ENCODE assay signal across 9 cellular contexts in genomic region chr3:50170689-50171088, GRCh38. TPM values are rescaled to one million over a fixed set of nuclear protein-coding genes. Genes with fewer than 3 reads are reported as not detected.
A peak's percentile ranks its signal among the peaks of the same experiment; 100 is the strongest.
DNase-seq lines count a peak whose midpoint lies in the region; ATAC-seq and TF ChIP-seq lines count a peak whose summit lies in the region.
"Had no signal": no experiment of that assay in that cellular context is flagged by ENCODE, and none has a peak within 500 bp of the region (broad histone marks: within the 10 kb centered on the region; RNA-seq: fewer than 3 reads in every experiment).

No MANE protein-coding gene starts in this region.

- no peaks in the 10 kb centered on the region for H3K4me1 Mint-ChIP-seq in activated naive CD8-positive, alpha-beta T cell treated with anti-CD3 and anti-CD28 coated beads, Interleukin-2, amount 50 U/mL, for 24 hours

- peak overlapping the region; percentile 97 for H2BK5ac ChIP-seq in IMR-90 (ENCODE audit: low read depth, low read length, poor library complexity, severe bottlenecking)

- TF ChIP-seq POLR2A in IMR-90 (IDR thresholded peaks at IDR 0.05; ENCODE audit: low read depth, low read length) (0 out of 2 replicates have a peak, but pooled peaks have one; percentile 30), breast epithelium (IDR thresholded peaks at IDR 0.05) (no peak), tibial nerve (IDR thresholded peaks at IDR 0.05) (no peak)

- peak overlapping the region; percentile 83 for H3K14ac ChIP-seq in IMR-90 (replicated peaks; ENCODE audit: low read depth, low read length)

- dilution Hi-C loops in IMR-90 (cut with HindIII; ENCODE audit: low sequenced_read_pairs, unreplicated experiment): no loop called here

- H3K27ac Mint-ChIP-seq in activated naive CD8-positive, alpha-beta T cell treated with anti-CD3 and anti-CD28 coated beads, Interleukin-2, amount 50 U/mL, for 24 hours: no peak overlapping the region

- no peak for TF ChIP-seq CTCF in IMR-90 (conservative IDR thresholded peaks at IDR 0.05; ENCODE audit: low read depth, low read length)
- TF ChIP-seq CTCF in breast epithelium (IDR thresholded peaks at IDR 0.05): no peak
- TF ChIP-seq CTCF in tibial nerve (IDR thresholded peaks at IDR 0.05): no peak

- H3K36me3 Mint-ChIP-seq in activated naive CD8-positive, alpha-beta T cell treated with anti-CD3 and anti-CD28 coated beads, Interleukin-2, amount 50 U/mL, for 24 hours (ENCODE audit: low read depth): no peaks in the 10 kb centered on the region

- H3K4me1 ChIP-seq in IMR-90 (ENCODE audit: control insufficient read depth, insufficient read depth, low read length) (peaks cover 35% of the 10 kb centered on the region), breast epithelium (peaks cover 9 to 28% of the 10 kb centered on the region in 2 donors), tibial nerve (peaks cover 0 to 43% (median 27%) of the 10 kb centered on the region in 4 donors)

- H3K56ac ChIP-seq in IMR-90 (ENCODE audit: extremely low read depth, insufficient read depth, low read length): peak overlapping the region; percentile 18; the same call in 1 of the 2 replicates

- H4K8ac ChIP-seq in IMR-90 (ENCODE audit: low read depth in 2 of 2, low read length in 2 of 2): peak overlapping the region; percentile 85 to 99

- CTCF ChIA-PET in IMR-90 (lab: Yijun Ruan, JAX): no interaction called here

- TF ChIP-seq RAD21 in IMR-90 (IDR thresholded peaks at IDR 0.05; ENCODE audit: low read length): no peak

- WGBS in IMR-90 (ENCODE audit: extremely low coverage in 2 of 2, insufficient read length in 1 of 2), 2 experiments: no CpG with 5 or more reads among the region's 10 CpGs
- 83 to 86% methylated on average over 7 to 9 of the region's 10 CpGs for WGBS in tibial nerve, 2 donors

- ATAC-seq in IMR-90 (ENCODE audit: low read depth) (peak; percentile 46; the same call in 1 of the 2 replicates), HG03135 (IDR thresholded peaks at IDR 0.05; ENCODE audit: unreplicated experiment) (no peak), HG03432 (IDR thresholded peaks at IDR 0.05; ENCODE audit: unreplicated experiment) (no peak)
- ATAC-seq in activated naive CD8-positive, alpha-beta T cell treated with anti-CD3 and anti-CD28 coated beads, Interleukin-2, amount 50 U/mL, for 24 hours: no peak

- BruUV-seq in IMR-90 (replicated peaks; lab: Mats Ljungman, UMichigan): no TSS peak

- H3K9me3 ChIP-seq in IMR-90 (ENCODE audit: control insufficient read depth, insufficient read depth, low read length): no peaks in the 10 kb centered on the region
- H3K9me3 ChIP-seq in breast epithelium: no peaks in the 10 kb centered on the region
- no peaks in the 10 kb centered on the region for H3K9me3 ChIP-seq in tibial nerve
- H3K9me3 ChIP-seq: Peyer's patch had no signal

- H3K4me3 ChIP-seq in IMR-90 (ENCODE audit: insufficient read depth, low read depth, low read length) (no peak overlapping the region), breast epithelium (no peak overlapping the region), tibial nerve (no peak overlapping the region)
- H3K4me3 ChIP-seq: Peyer's patch had no signal

- H3K27me3 Mint-ChIP-seq in activated naive CD8-positive, alpha-beta T cell treated with anti-CD3 and anti-CD28 coated beads, Interleukin-2, amount 50 U/mL, for 24 hours: no peaks in the 10 kb centered on the region

- H3K4me2 ChIP-seq in IMR-90 (ENCODE audit: low read depth, low read length): peak overlapping the region; percentile 18; the same call in 1 of the 2 replicates

- H2AFZ ChIP-seq in IMR-90 (replicated peaks; ENCODE audit: low read length, poor library complexity): peak overlapping the region; percentile 73

- H3K18ac ChIP-seq in IMR-90 (ENCODE audit: low read depth, low read length): peak overlapping the region; percentile 81; the same call in 1 of the 2 replicates

- H3K9me3 Mint-ChIP-seq in activated naive CD8-positive, alpha-beta T cell treated with anti-CD3 and anti-CD28 coated beads, Interleukin-2, amount 50 U/mL, for 24 hours: no peaks in the 10 kb centered on the region

- peak overlapping the region; percentile 93 for H2BK120ac ChIP-seq in IMR-90 (ENCODE audit: low read depth, low read length)

- H3K36me3 ChIP-seq in IMR-90 (ENCODE audit: control insufficient read depth, insufficient read depth, low read length) (peaks cover 18% of the 10 kb centered on the region), breast epithelium (no peaks in the 10 kb centered on the region), tibial nerve (no peaks in the 10 kb centered on the region)

- no peak overlapping the region for H3K4me3 Mint-ChIP-seq in activated naive CD8-positive, alpha-beta T cell treated with anti-CD3 and anti-CD28 coated beads, Interleukin-2, amount 50 U/mL, for 24 hours

- peak overlapping the region; percentile 94; the same call in 2 of the 3 replicates for H2BK15ac ChIP-seq in IMR-90 (ENCODE audit: low read depth, low read length)

- H3K23ac ChIP-seq in IMR-90 (ENCODE audit: low read depth, low read length): peak overlapping the region; percentile 76; the same call in 1 of the 2 replicates

- H3K27ac ChIP-seq in IMR-90 (ENCODE audit: insufficient read depth, low read length) (peak overlapping the region; percentile 65), breast epithelium (peak overlapping the region; percentile 44 to 90), tibial nerve (peak overlapping the region in 1 of 4 donors; percentile 48)

- peak overlapping the region; percentile 94 for H4K91ac ChIP-seq in IMR-90 (ENCODE audit: insufficient read depth, low read depth, low read length)

- TF ChIP-seq EP300 in tibial nerve (IDR thresholded peaks at IDR 0.05): peak; percentile 27 to 43

- peak overlapping the region; percentile 97 for H2AK9ac ChIP-seq in IMR-90 (replicated peaks; ENCODE audit: low read depth, low read length, poor library complexity)

- peaks cover 29% of the 10 kb centered on the region for H3K9me1 ChIP-seq in IMR-90 (ENCODE audit: insufficient read depth, low read length)

- H2AK5ac ChIP-seq in IMR-90 (ENCODE audit: low read depth, low read length): peak overlapping the region; percentile 98

- peak overlapping the region; percentile 89 for H2BK20ac ChIP-seq in IMR-90 (ENCODE audit: low read depth, low read length)

- peak overlapping the region; percentile 93 for H4K5ac ChIP-seq in IMR-90 (ENCODE audit: low read depth, low read length)

- H3K4ac ChIP-seq in IMR-90 (ENCODE audit: low read depth, low read length): peak overlapping the region; percentile 90

- no peaks in the 10 kb centered on the region; the same call in 1 of the 2 replicates for H4K20me1 ChIP-seq in IMR-90 (ENCODE audit: insufficient read depth, low read length)

- peaks cover 9 to 77% of the 10 kb centered on the region in 2 experiments for H3K79me1 ChIP-seq in IMR-90 (ENCODE audit: low read depth in 1 of 2, low read length in 2 of 2)

- in situ Hi-C loops in IMR-90 (cut with MboI; ENCODE audit: low sequenced_read_pairs): no loop called here

- DNase-seq in IMR-90: peak; percentile 90
- no peak for DNase-seq in breast epithelium (ENCODE audit: low spot score in 2 of 2)
- DNase-seq in left kidney (ENCODE audit: low read depth, low spot score): peak; percentile 63
- no peak for DNase-seq in tibial nerve (ENCODE audit: low spot score in 2 of 2)
- DNase-seq in activated naive CD8-positive, alpha-beta T cell treated with anti-CD3 and anti-CD28 coated beads, Interleukin-2, amount 50 U/mL, for 24 hours: no peak
- DNase-seq: KG1, Peyer's patch had no signal

- intact Hi-C loops in IMR-90 (cut with micrococcal nuclease) (no loop called here), breast epithelium (cut with DNase I; ENCODE audit: low total_unique reads) (no loop called here)

- POLR2A ChIA-PET in IMR-90 (lab: Charles Lee; ENCODE audit: unreplicated experiment): no interaction called here

- no peak overlapping the region for H3K9ac ChIP-seq in IMR-90 (ENCODE audit: low read depth, low read length)

- H3K27me3 ChIP-seq in IMR-90 (ENCODE audit: control insufficient read depth, insufficient read depth, low read length): no peaks in the 10 kb centered on the region
- no peaks in the 10 kb centered on the region for H3K27me3 ChIP-seq in breast epithelium
- H3K27me3 ChIP-seq in tibial nerve: no peaks in the 10 kb centered on the region
- H3K27me3 ChIP-seq: Peyer's patch had no signal

TF ChIP-seq in IMR-90, 13 proteins besides CTCF, POLR2A, EP300 and RAD21 (continues in another document):
- TF ChIP-seq MXI1 (IDR thresholded peaks at IDR 0.05; ENCODE audit: borderline replicate concordance, low read depth, low read length) (peak; percentile 47; the same call in 1 of the 2 replicates), MAZ (IDR thresholded peaks at IDR 0.05; ENCODE audit: borderline replicate concordance, low read depth, low read length) (0 out of 2 replicates have a peak, but pooled peaks have one; percentile 27), BHLHE40 (IDR thresholded peaks at IDR 0.05; ENCODE audit: low read depth, low read length) (peak; percentile 56; the same call in 1 of the 2 replicates)
- TF ChIP-seq, protein P1, sequence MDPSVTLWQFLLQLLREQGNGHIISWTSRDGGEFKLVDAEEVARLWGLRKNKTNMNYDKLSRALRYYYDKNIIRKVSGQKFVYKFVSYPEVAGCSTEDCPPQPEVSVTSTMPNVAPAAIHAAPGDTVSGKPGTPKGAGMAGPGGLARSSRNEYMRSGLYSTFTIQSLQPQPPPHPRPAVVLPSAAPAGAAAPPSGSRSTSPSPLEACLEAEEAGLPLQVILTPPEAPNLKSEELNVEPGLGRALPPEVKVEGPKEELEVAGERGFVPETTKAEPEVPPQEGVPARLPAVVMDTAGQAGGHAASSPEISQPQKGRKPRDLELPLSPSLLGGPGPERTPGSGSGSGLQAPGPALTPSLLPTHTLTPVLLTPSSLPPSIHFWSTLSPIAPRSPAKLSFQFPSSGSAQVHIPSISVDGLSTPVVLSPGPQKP (IDR thresholded peaks at IDR 0.05; ENCODE audit: borderline replicate concordance, low read depth, low read length): no peak

RNA-seq across cellular contexts. Expression of gene SEMA3F, which starts 15.6 kb away (rescaled TPM):
- total RNA-seq in IMR-90 (2012; rRNA removed) (7.3 and 9.2 TPM in 2 replicates), breast epithelium (10 to 100 TPM in 2 of 3 donors, 1 to 10 TPM in 1; 7.7 to 49.8 (median 26.9) TPM), tibial nerve (10 to 100 TPM; 14.4 to 58.5 (median 17.4) TPM)
- polyA plus RNA-seq in IMR-90 (2012; rRNA removed): 23.3 and 26.7 TPM in 2 replicates
- 18.0 and 30.3 TPM in 2 replicates for polyA plus RNA-seq in IMR-90 (2012; cell fraction: cytosol; rRNA removed)
- 18.6 and 46.8 TPM in 2 replicates for polyA plus RNA-seq in IMR-90 (2012; cell fraction: nucleus; rRNA removed; ENCODE audit: low replicate concordance)

RNA-seq across cellular contexts. Expression of gene GNAT1, which starts 20.7 kb away (rescaled TPM):
- total RNA-seq in IMR-90 (2012; rRNA removed) (not detected in 2 replicates), breast epithelium (not detected), tibial nerve (not detected)
- polyA plus RNA-seq in IMR-90 (2012; rRNA removed): 0.04 TPM in 1 of 2 replicates, not detected in the other
- polyA plus RNA-seq in IMR-90 (2012; cell fraction: cytosol; rRNA removed): not detected in 2 replicates
- 0.08 and 0.13 TPM in 2 replicates for polyA plus RNA-seq in IMR-90 (2012; cell fraction: nucleus; rRNA removed; ENCODE audit: low replicate concordance)
- total RNA-seq: Peyer's patch had no signal

RNA-seq across cellular contexts. Expression of gene SLC38A3, which starts 34.4 kb away (rescaled TPM):
- total RNA-seq in IMR-90 (2012; rRNA removed) (0.36 TPM in 1 of 2 replicates, not detected in the other), breast epithelium (1 to 10 TPM in 1 of 3 donors, under 1 TPM in 1, not detected in 1; 0.98 to 2.5 TPM), tibial nerve (1 to 10 TPM in 2 of 4 donors, under 1 TPM in 2; 0.21 to 8.1 (median 1.5) TPM)
- 0.12 and 0.36 TPM in 2 replicates for polyA plus RNA-seq in IMR-90 (2012; rRNA removed)
- polyA plus RNA-seq in IMR-90 (2012; cell fraction: cytosol; rRNA removed): 0.04 and 0.15 TPM in 2 replicates
- 0.37 and 0.78 TPM in 2 replicates for polyA plus RNA-seq in IMR-90 (2012; cell fraction: nucleus; rRNA removed; ENCODE audit: low replicate concordance)

Comparison
In these comparisons a context has a peak if more than half of its experiments do, and no peak if none do; other contexts are left out.
1. DNase-seq: peak in IMR-90 (single experiment) and left kidney (single experiment); none in breast epithelium (0 of 2), tibial nerve (0 of 2) and activated naive CD8-positive, alpha-beta T cell treated with anti-CD3 and anti-CD28 coated beads, Interleukin-2, amount 50 U/mL, for 24 hours (single experiment).